8 cellular contexts compared by ENCODE assay signal in genomic region chr9:114501786-114502682, GRCh38. TPM values are rescaled to one million over a fixed set of nuclear protein-coding genes. Genes with fewer than 3 reads are reported as not detected.
A peak's percentile ranks its signal among the peaks of the same experiment; 100 is the strongest.
DNase-seq lines count a peak whose midpoint lies in the region; ATAC-seq and TF ChIP-seq lines count a peak whose summit lies in the region.

No MANE protein-coding gene starts in this region.

- no peaks in the 10 kb centered on the region for H3K9me3 Mint-ChIP-seq in endothelial cell (ENCODE audit: unreplicated experiment)
- peaks cover 0 to 17% (median 5%) of the 10 kb centered on the region in 7 donors for H3K9me3 Mint-ChIP-seq in CD14-positive monocyte

- H3K79me2 ChIP-seq in GM23248 (ENCODE audit: insufficient read depth): no peaks in the 10 kb centered on the region

- TF ChIP-seq CTCF in endothelial cell (IDR thresholded peaks at IDR 0.05; ENCODE audit: unreplicated experiment) (no peak), CD14-positive monocyte (IDR thresholded peaks at IDR 0.05) (no peak)

- no peak overlapping the region for H3K27ac ChIP-seq in GM23248

- H3K4me3 ChIP-seq in GM23248: no peak overlapping the region

- in situ Hi-C loops in GM23248 (cut with MboI): no loop called here

- H3K36me3 ChIP-seq in GM23248 (ENCODE audit: low read depth): no peaks in the 10 kb centered on the region

- no peak overlapping the region for H2AFZ ChIP-seq in GM23248

- ATAC-seq in HG03039 (IDR thresholded peaks at IDR 0.05; ENCODE audit: unreplicated experiment): no peak

- no peak overlapping the region for H3K4me2 ChIP-seq in GM23248 (ENCODE audit: unreplicated experiment)

- H3K9me3 ChIP-seq in GM23248 (ENCODE audit: low read depth): no peaks in the 10 kb centered on the region

- no peaks in the 10 kb centered on the region for H3K4me1 ChIP-seq in GM23248 (ENCODE audit: insufficient read depth)

- peaks cover 7% of the 10 kb centered on the region for H3K27me3 ChIP-seq in GM23248 (replicated peaks; ENCODE audit: insufficient read depth)

- H3K9ac ChIP-seq in GM23248: no peak overlapping the region

- no peaks in the 10 kb centered on the region for H3K9me2 ChIP-seq in GM23248 (ENCODE audit: insufficient read depth)

- 86 to 89% methylated on average over 11 to 12 of the region's 12 CpGs for WGBS in GM23248 (ENCODE audit: low coverage in 1 of 2, low lambda C conversion rate in 2 of 2, missing lambda C conversion rate in 2 of 2), 2 experiments

- peaks cover 5% of the 10 kb centered on the region for H3K36me3 Mint-ChIP-seq in endothelial cell (ENCODE audit: low read depth, unreplicated experiment)
- peaks cover 3 to 4% of the 10 kb centered on the region in 2 donors for H3K36me3 Mint-ChIP-seq in CD14-positive monocyte

- H3F3A ChIP-seq in GM23248 (ENCODE audit: insufficient read depth): peaks cover 11% of the 10 kb centered on the region

- no peaks in the 10 kb centered on the region for H4K20me1 ChIP-seq in GM23248 (ENCODE audit: insufficient read depth)

- H3K4me3 Mint-ChIP-seq in endothelial cell (ENCODE audit: unreplicated experiment): no peak overlapping the region
- H3K4me3 Mint-ChIP-seq in CD14-positive monocyte: no peak overlapping the region

- DNase-seq in GM23248: peak; percentile 52
- DNase-seq in NCI-H510A treated with DMSO at 0.1 percent for 48 hours (lab: John Stamatoyannopoulos, UW): peak; percentile 43
- DNase-seq in endothelial cell (ENCODE audit: low spot score): no peak
- DNase-seq in posterior cingulate gyrus: peak in 6 of 10 donors; percentile 22 to 86 (median 42)
- DNase-seq in CD14-positive monocyte (ENCODE audit: low spot score): no peak
- no peak for DNase-seq in activated gamma-delta T cell (lab: John Stamatoyannopoulos, UW)
- no peak for DNase-seq in activated CD4-positive, alpha-beta T cell treated with anti-CD3 and anti-CD28 coated beads, Interleukin-2, amount 50 U/mL, for 48 hours

- H3K4me1 Mint-ChIP-seq in endothelial cell (ENCODE audit: unreplicated experiment): no peaks in the 10 kb centered on the region
- peaks cover 8% of the 10 kb centered on the region for H3K4me1 Mint-ChIP-seq in CD14-positive monocyte

- H3K27ac Mint-ChIP-seq in endothelial cell (ENCODE audit: unreplicated experiment) (peak overlapping the region; percentile 18), CD14-positive monocyte (peak overlapping the region in 1 of 7 donors; percentile 59)

- H3K27me3 Mint-ChIP-seq in endothelial cell (ENCODE audit: unreplicated experiment) (peaks cover 20% of the 10 kb centered on the region), CD14-positive monocyte (ENCODE audit: low read depth in 3 of 3) (peaks cover 44 to 59% (median 52%) of the 10 kb centered on the region in 3 donors)

- intact Hi-C loops in posterior cingulate gyrus (cut with DNase I) (no loop called here), CD14-positive monocyte (cut with micrococcal nuclease) (no loop called here)

RNA-seq across cellular contexts. Expression of gene WHRN, which starts 3.2 kb away (rescaled TPM):
- 0.76 and 1.1 TPM in 2 replicates for total RNA-seq in GM23248 (2014; rRNA removed; shearing (Covaris generic))
- 1.5 and 1.8 TPM in 2 replicates for polyA plus RNA-seq in GM23248 (2016; fragmentation: Nextera tagmentation; extraction: Ambion mirVana)
- total RNA-seq in endothelial cell (ENCODE audit: unreplicated experiment): 4.1 TPM
- polyA plus RNA-seq in CD14-positive monocyte: under 1 TPM; 0.13 to 0.30 TPM

Comparison
In these comparisons a context has a peak if more than half of its experiments do, and no peak if none do; other contexts are left out.
1. DNase-seq: peak in GM23248 (single experiment), NCI-H510A treated with DMSO at 0.1 percent for 48 hours (single experiment) and posterior cingulate gyrus (6 of 10); none in endothelial cell (single experiment), CD14-positive monocyte (single experiment), activated gamma-delta T cell (single experiment) and activated CD4-positive, alpha-beta T cell treated with anti-CD3 and anti-CD28 coated beads, Interleukin-2, amount 50 U/mL, for 48 hours (0 of 2).